Comparison of ENCODE assay signal across 1 cellular context in genomic region chr9:99419099-99419498, GRCh38.
TF ChIP-seq lines count a peak whose summit lies in the region.

No MANE protein-coding gene starts in this region.

TF ChIP-seq in K562, 482 proteins besides CTCF, POLR2A, EP300 and RAD21 (continued from another document):
- TF ChIP-seq, protein P1, sequence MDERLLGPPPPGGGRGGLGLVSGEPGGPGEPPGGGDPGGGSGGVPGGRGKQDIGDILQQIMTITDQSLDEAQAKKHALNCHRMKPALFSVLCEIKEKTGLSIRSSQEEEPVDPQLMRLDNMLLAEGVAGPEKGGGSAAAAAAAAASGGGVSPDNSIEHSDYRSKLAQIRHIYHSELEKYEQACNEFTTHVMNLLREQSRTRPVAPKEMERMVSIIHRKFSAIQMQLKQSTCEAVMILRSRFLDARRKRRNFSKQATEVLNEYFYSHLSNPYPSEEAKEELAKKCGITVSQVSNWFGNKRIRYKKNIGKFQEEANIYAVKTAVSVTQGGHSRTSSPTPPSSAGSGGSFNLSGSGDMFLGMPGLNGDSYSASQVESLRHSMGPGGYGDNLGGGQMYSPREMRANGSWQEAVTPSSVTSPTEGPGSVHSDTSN (CRISPR knock-in tag; IDR thresholded peaks at IDR 0.05; ENCODE audit: low read depth), result no peak
- TF ChIP-seq, protein P1 (tag; conservative IDR thresholded peaks at IDR 0.05; ENCODE audit: low read depth), result no peak
